Comparison of ENCODE assay signal across 26 cellular contexts in the genomic region with DNA sequence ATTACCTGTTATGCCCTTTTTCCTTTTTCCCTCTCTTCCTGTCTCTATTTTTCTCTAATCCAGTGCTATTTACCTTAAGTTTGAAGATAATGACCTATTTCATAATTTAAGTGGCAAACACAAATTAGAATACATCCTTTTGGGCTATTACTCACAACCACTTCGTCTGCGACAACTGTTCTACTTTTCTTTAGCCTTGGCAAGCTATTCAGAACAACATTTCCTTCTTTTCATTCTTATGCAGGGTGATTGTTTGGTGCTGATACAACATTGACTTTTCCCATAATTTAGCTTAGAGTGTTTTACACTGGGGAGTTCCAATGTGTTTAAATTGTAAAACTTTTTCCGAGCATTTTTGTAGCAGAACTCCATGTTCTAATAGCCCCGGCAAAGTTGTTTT.
DNase-seq lines count a peak whose midpoint lies in the region; ATAC-seq and TF ChIP-seq lines count a peak whose summit lies in the region.
"Had no signal": no experiment of that assay in that cellular context is flagged by ENCODE, and none has a peak within 500 bp of the region (broad histone marks: within the 10 kb centered on the region; RNA-seq: fewer than 3 reads in every experiment).

No MANE protein-coding gene starts in this region.

- H3K4me3 Mint-ChIP-seq in HFFc6 = no peak overlapping the region; the same call in 1 of the 2 replicates
- H3K4me3 Mint-ChIP-seq: activated CD8-positive, alpha-beta T cell treated with anti-CD3 and anti-CD28 coated beads for 36 hours; activated naive CD8-positive, alpha-beta T cell treated with anti-CD3 and anti-CD28 coated beads for 36 hours; memory B cell; neural crest cell had no signal

- no peaks in the 10 kb centered on the region for H3K79me2 ChIP-seq in ACC112 (ENCODE audit: control insufficient read depth, insufficient read depth, low read length, unreplicated experiment)

- H3K4me3 ChIP-seq in ACC112 (ENCODE audit: low read depth, low read length) (no peak overlapping the region), gastrocnemius medialis (no peak overlapping the region)
- H3K4me3 ChIP-seq: BLaER1 treated with 17β-estradiol and CSF1 and Interleukin-3, amounts not matched to agents 10 nM and 100 nM; sigmoid colon; SK-N-MC; stomach; tibial nerve had no signal

- peaks cover 43% of the 10 kb centered on the region for H3K4me1 Mint-ChIP-seq in HFFc6 (ENCODE audit: low read depth)

- no peaks in the 10 kb centered on the region; the same call in 1 of the 2 replicates for H3K27me3 Mint-ChIP-seq in HFFc6 (ENCODE audit: insufficient read depth)
- H3K27me3 Mint-ChIP-seq: activated CD8-positive, alpha-beta T cell treated with anti-CD3 and anti-CD28 coated beads for 36 hours; activated naive CD8-positive, alpha-beta T cell treated with anti-CD3 and anti-CD28 coated beads for 36 hours; memory B cell; progenitor cell of endocrine pancreas had no signal

- in situ Hi-C loops in gastrocnemius medialis (cut with MboI; ENCODE audit: low sequenced_read_pairs in 4 of 4) (no loop called here), GM13977 (cut with MboI; ENCODE audit: low pct_unique_long_range_greater_than_20kb, low sequenced_read_pairs, unreplicated experiment) (no loop called here)

- H3K27me3 ChIP-seq in ACC112 (ENCODE audit: insufficient read depth, low read length) (no peaks in the 10 kb centered on the region), gastrocnemius medialis (no peaks in the 10 kb centered on the region)
- H3K27me3 ChIP-seq: BLaER1 treated with 17β-estradiol and CSF1 and Interleukin-3, amounts not matched to agents 10 nM and 100 nM; sigmoid colon; stomach; tibial nerve had no signal

- intact Hi-C loops in gastrocnemius medialis (cut with DNase I; ENCODE audit: low total_unique reads) = no loop called here

- no peak for TF ChIP-seq POLR2A in gastrocnemius medialis (IDR thresholded peaks at IDR 0.05)

- H3K36me3 ChIP-seq in ACC112 (ENCODE audit: insufficient read depth, low read length) (no peaks in the 10 kb centered on the region), gastrocnemius medialis (no peaks in the 10 kb centered on the region)
- H3K36me3 ChIP-seq: BLaER1 treated with 17β-estradiol and CSF1 and Interleukin-3, amounts not matched to agents 10 nM and 100 nM; sigmoid colon; stomach; tibial nerve had no signal

- DNase-seq in HFFc6 = no peak
- DNase-seq in dermis blood vessel endothelial cell = peak; percentile 71
- DNase-seq in gastrocnemius medialis = no peak
- DNase-seq in NCI-H748 (lab: John Stamatoyannopoulos, UW; ENCODE audit: unreplicated experiment) = no peak
- no peak for DNase-seq in pons (ENCODE audit: low spot score)
- no peak for DNase-seq in GM13977 (ENCODE audit: low spot score)
- DNase-seq: activated CD8-positive, alpha-beta T cell treated with anti-CD3 and anti-CD28 coated beads for 36 hours; activated effector memory CD4-positive, alpha-beta T cell treated with Interleukin-2 at 50 U/mL for 16 hours; activated naive CD8-positive, alpha-beta T cell treated with anti-CD3 and anti-CD28 coated beads for 36 hours; aorta; Caco-2; NCI-H1417 treated with DMSO at 0.1 percent for 48 hours; NCI-H2081; NCI-H2227 treated with DMSO at 0.1 percent for 48 hours; NCI-H69; sigmoid colon; stomach; T-helper 2 cell had no signal

- H3K9me3 Mint-ChIP-seq in HFFc6 = no peaks in the 10 kb centered on the region
- H3K9me3 Mint-ChIP-seq: activated CD8-positive, alpha-beta T cell treated with anti-CD3 and anti-CD28 coated beads for 36 hours; activated naive CD8-positive, alpha-beta T cell treated with anti-CD3 and anti-CD28 coated beads for 36 hours; memory B cell; neural crest cell had no signal

- TF ChIP-seq CTCF in HFFc6 (IDR thresholded peaks at IDR 0.05) (no peak), gastrocnemius medialis (IDR thresholded peaks at IDR 0.05 in 4 of 5, conservative IDR thresholded peaks at IDR 0.05 in 1 of 5) (no peak), GM13977 (IDR thresholded peaks at IDR 0.05; ENCODE audit: extremely low read depth, insufficient read depth, missing control alignments) (no peak)

- H3K36me3 Mint-ChIP-seq in HFFc6 (ENCODE audit: low read depth) = no peaks in the 10 kb centered on the region
- H3K36me3 Mint-ChIP-seq: activated naive CD8-positive, alpha-beta T cell treated with anti-CD3 and anti-CD28 coated beads for 36 hours; memory B cell had no signal

- ATAC-seq in gastrocnemius medialis = peak in 1 of 2 donors; percentile 39
- ATAC-seq: activated CD8-positive, alpha-beta T cell treated with anti-CD3 and anti-CD28 coated beads for 36 hours had no signal

- H3K9me3 ChIP-seq in gastrocnemius medialis = no peaks in the 10 kb centered on the region
- H3K9me3 ChIP-seq: BLaER1 treated with 17β-estradiol and CSF1 and Interleukin-3, amounts not matched to agents 10 nM and 100 nM; Caco-2; sigmoid colon; stomach; tibial nerve had no signal

- peak overlapping the region; percentile 0; the same call in 1 of the 2 replicates for H3K27ac Mint-ChIP-seq in HFFc6
- H3K27ac Mint-ChIP-seq: activated CD8-positive, alpha-beta T cell treated with anti-CD3 and anti-CD28 coated beads for 36 hours; activated naive CD8-positive, alpha-beta T cell treated with anti-CD3 and anti-CD28 coated beads for 36 hours; memory B cell; progenitor cell of endocrine pancreas had no signal

- peaks cover 15% of the 10 kb centered on the region for H3K4me1 ChIP-seq in ACC112 (ENCODE audit: control insufficient read depth, insufficient read depth, low read length, unreplicated experiment)
- no peaks in the 10 kb centered on the region for H3K4me1 ChIP-seq in gastrocnemius medialis
- H3K4me1 ChIP-seq: Caco-2, stomach, tibial nerve had no signal

- peak overlapping the region; percentile 17 for H2AFZ ChIP-seq in ACC112 (ENCODE audit: low read length, unreplicated experiment)

- H3K27ac ChIP-seq in ACC112 (ENCODE audit: low read depth, low read length) (no peak overlapping the region), gastrocnemius medialis (peak overlapping the region; percentile 47 to 66 (median 54))
- H3K27ac ChIP-seq: BLaER1 treated with 17β-estradiol and CSF1 and Interleukin-3, amounts not matched to agents 10 nM and 100 nM; KMS-11; SK-N-MC had no signal
